Comparison of ENCODE assay signal across 11 cellular contexts in the genomic region with DNA sequence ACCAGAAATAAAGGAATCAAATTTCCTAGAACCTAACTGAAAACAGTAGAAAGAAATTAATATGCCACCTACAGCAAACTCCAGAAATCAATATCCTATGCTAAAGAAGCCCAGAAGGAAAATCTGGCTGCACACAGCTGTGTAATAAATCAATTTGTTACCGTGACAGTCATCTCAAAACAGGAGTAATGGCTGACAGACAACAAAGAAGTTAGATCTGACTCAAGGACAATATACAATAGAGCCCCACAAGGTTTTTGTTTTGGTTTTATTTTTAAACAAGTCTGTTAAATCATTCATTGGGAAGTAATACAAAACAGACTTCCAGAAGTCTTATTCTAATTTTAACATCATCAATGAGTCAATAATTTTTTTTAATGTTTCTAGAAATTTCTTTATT.
A peak's percentile ranks its signal among the peaks of the same experiment; 100 is the strongest.
DNase-seq lines count a peak whose midpoint lies in the region; ATAC-seq, FAIRE-seq and TF ChIP-seq lines count a peak whose summit lies in the region.
"Had no signal": no experiment of that assay in that cellular context is flagged by ENCODE, and none has a peak within 500 bp of the region (broad histone marks: within the 10 kb centered on the region; RNA-seq: fewer than 3 reads in every experiment).

No MANE protein-coding gene starts in this region.

- no peaks in the 10 kb centered on the region for H3K9me3 ChIP-seq in endothelial cell of umbilical vein (replicated peaks; ENCODE audit: control insufficient read depth, insufficient read depth, low read length)
- H3K9me3 ChIP-seq in naive thymus-derived CD4-positive, alpha-beta T cell (ENCODE audit: control insufficient read depth in 2 of 3, low read length in 3 of 3) = no peaks in the 10 kb centered on the region
- H3K9me3 ChIP-seq: thoracic aorta had no signal

- H3K9me3 Mint-ChIP-seq in naive thymus-derived CD4-positive, alpha-beta T cell = no peaks in the 10 kb centered on the region

- H3K36me3 ChIP-seq in endothelial cell of umbilical vein (ENCODE audit: control insufficient read depth in 2 of 2, extremely low read depth in 1 of 2, insufficient read depth in 2 of 2, low read length in 2 of 2) = no peaks in the 10 kb centered on the region
- no peaks in the 10 kb centered on the region for H3K36me3 ChIP-seq in naive thymus-derived CD4-positive, alpha-beta T cell (ENCODE audit: control insufficient read depth in 2 of 3, insufficient read depth in 3 of 3, low read length in 3 of 3)
- H3K36me3 ChIP-seq: thoracic aorta had no signal

- H3K27ac Mint-ChIP-seq in naive thymus-derived CD4-positive, alpha-beta T cell = no peak overlapping the region

- peaks cover 0 to 21% (median 16%) of the 10 kb centered on the region in 5 donors for H3K36me3 Mint-ChIP-seq in naive thymus-derived CD4-positive, alpha-beta T cell

- H3K79me2 ChIP-seq in endothelial cell of umbilical vein (ENCODE audit: control insufficient read depth, insufficient read depth, low read length) = peaks cover 54% of the 10 kb centered on the region

- no peak overlapping the region for H3K9ac ChIP-seq in endothelial cell of umbilical vein (replicated peaks; ENCODE audit: extremely low read depth, insufficient read depth, low read length)

- ATAC-seq in naive thymus-derived CD4-positive, alpha-beta T cell = no peak

- H3K27me3 Mint-ChIP-seq in naive thymus-derived CD4-positive, alpha-beta T cell = no peaks in the 10 kb centered on the region

- peak overlapping the region; percentile 33 for H3K27ac ChIP-seq in endothelial cell of umbilical vein (ENCODE audit: insufficient read depth, low read depth, low read length)
- H3K27ac ChIP-seq in naive thymus-derived CD4-positive, alpha-beta T cell (ENCODE audit: low read depth, low read length) = no peak overlapping the region
- H3K27ac ChIP-seq: thoracic aorta had no signal

- no peak for FAIRE-seq in endothelial cell of umbilical vein (lab: Jason Lieb, UNC)

- peaks cover 10 to 64% (median 18%) of the 10 kb centered on the region in 7 donors for H3K4me1 Mint-ChIP-seq in naive thymus-derived CD4-positive, alpha-beta T cell

- H2AFZ ChIP-seq in endothelial cell of umbilical vein (ENCODE audit: low read depth, low read length) = no peak overlapping the region

- dilution Hi-C loops in endothelial cell of umbilical vein (cut with MboI; ENCODE audit: extremely low pct_ligation_motif_present, low sequenced_read_pairs) = no loop called here

- CTCF ChIA-PET in endothelial cell of umbilical vein (lab: Charles Lee) = interaction anchor here (1.1 to 2.9 kb wide), 4 partner anchors 11 to 78 kb away, joined by 3 to 16 read pairs (median 4); no protein-coding TSS in a partner anchor
- CTCF ChIA-PET in naive thymus-derived CD4-positive, alpha-beta T cell (lab: Charles Lee) = no interaction called here

- POLR2A ChIA-PET in endothelial cell of umbilical vein (lab: Charles Lee) = interaction anchor here (0.7 kb wide), 1 partner anchor 100 kb away, joined by 4 read pairs; no protein-coding TSS in a partner anchor
- POLR2A ChIA-PET in naive thymus-derived CD4-positive, alpha-beta T cell (lab: Charles Lee) = interaction anchor here (0.6 kb wide), 1 partner anchor 614 kb away, joined by 3 read pairs; no protein-coding TSS in a partner anchor

- H3K4me3 Mint-ChIP-seq in naive thymus-derived CD4-positive, alpha-beta T cell = peak overlapping the region in 1 of 10 donors; percentile 47

- peaks cover 35% of the 10 kb centered on the region for H3K4me1 ChIP-seq in endothelial cell of umbilical vein (ENCODE audit: control insufficient read depth, extremely low read depth, insufficient read depth, low read length)
- H3K4me1 ChIP-seq in naive thymus-derived CD4-positive, alpha-beta T cell (ENCODE audit: control insufficient read depth in 2 of 2, insufficient read depth in 2 of 2, low read length in 2 of 2) = peaks cover 5 to 10% of the 10 kb centered on the region in 2 donors

- H3K27me3 ChIP-seq in endothelial cell of umbilical vein (ENCODE audit: control insufficient read depth in 2 of 2, insufficient read depth in 2 of 2, low read length in 2 of 2) = no peaks in the 10 kb centered on the region
- no peaks in the 10 kb centered on the region for H3K27me3 ChIP-seq in naive thymus-derived CD4-positive, alpha-beta T cell (ENCODE audit: control insufficient read depth in 2 of 2, insufficient read depth in 2 of 2, low read length in 2 of 2)

- DNase-seq in NCI-H510A treated with DMSO at 0.1 percent for 48 hours (lab: John Stamatoyannopoulos, UW) (peak; percentile 73), NCI-H510A (lab: John Stamatoyannopoulos, UW) (no peak), GM20000 (ENCODE audit: low spot score) (peak; percentile 68), M059J (ENCODE audit: low read depth) (peak; percentile 60), endothelial cell of umbilical vein (ENCODE audit: low read depth, low spot score) (peak; percentile 85), EL (no peak), AML-193 (lab: John Stamatoyannopoulos, UW) (no peak)
- no peak for DNase-seq in naive thymus-derived CD4-positive, alpha-beta T cell
- DNase-seq: activated CD8-positive, alpha-beta memory T cell treated with anti-CD3 and anti-CD28 coated beads, Interleukin-2, amount 50 U/mL, for 4 hours; hypothalamus had no signal

- no TSS peak for BruUV-seq in endothelial cell of umbilical vein (replicated peaks; lab: Mats Ljungman, UMichigan)

- intact Hi-C loops in endothelial cell of umbilical vein (cut with micrococcal nuclease) = no loop called here
- intact Hi-C loops in naive thymus-derived CD4-positive, alpha-beta T cell (cut with micrococcal nuclease) = no loop called here

- TF ChIP-seq POLR2A in endothelial cell of umbilical vein (IDR thresholded peaks at IDR 0.05; ENCODE audit: low read depth, low read length) = no peak

- TF ChIP-seq CTCF in GM20000 (IDR thresholded peaks at IDR 0.05; ENCODE audit: extremely low read depth, missing control alignments) (no peak), endothelial cell of umbilical vein (IDR thresholded peaks at IDR 0.05; ENCODE audit: extremely low read depth in 1 of 2, insufficient read depth in 1 of 2, low read depth in 1 of 2, low read length in 2 of 2) (no peak)

- H3K4me3 ChIP-seq in endothelial cell of umbilical vein (replicated peaks in 1 of 3; ENCODE audit: insufficient read depth in 1 of 3, low read depth in 1 of 3, low read length in 3 of 3) = no peak overlapping the region
- no peak overlapping the region for H3K4me3 ChIP-seq in naive thymus-derived CD4-positive, alpha-beta T cell (ENCODE audit: low read length)
- H3K4me3 ChIP-seq: thoracic aorta had no signal

- no peaks in the 10 kb centered on the region for H4K20me1 ChIP-seq in endothelial cell of umbilical vein (replicated peaks; ENCODE audit: control insufficient read depth, extremely low read depth, insufficient read depth, low read length)

- H3K9me1 ChIP-seq in endothelial cell of umbilical vein (replicated peaks; ENCODE audit: control insufficient read depth, extremely low read depth, insufficient read depth, low read length) = no peaks in the 10 kb centered on the region

- peak overlapping the region; percentile 55 for H3K4me2 ChIP-seq in endothelial cell of umbilical vein (ENCODE audit: insufficient read depth, low read length)

TF ChIP-seq in endothelial cell of umbilical vein, 7 proteins besides CTCF, POLR2A, EP300 and RAD21:
- TF ChIP-seq EZH2 (IDR thresholded peaks at IDR 0.05; ENCODE audit: borderline replicate concordance, low read depth, low read length, severe bottlenecking) (no peak), JUN (IDR thresholded peaks at IDR 0.05; ENCODE audit: borderline replicate concordance, insufficient read depth, insufficient read length, low read depth) (peak; percentile 23)

Comparison
In these comparisons a context has a peak if more than half of its experiments do, and no peak if none do; other contexts are left out.
1. DNase-seq: peak in NCI-H510A treated with DMSO at 0.1 percent for 48 hours (single experiment), GM20000 (single experiment), M059J (single experiment) and endothelial cell of umbilical vein (single experiment); none in NCI-H510A (single experiment), naive thymus-derived CD4-positive, alpha-beta T cell (0 of 9), EL (single experiment) and AML-193 (0 of 2).